In genomic region chr14:76870146-76870545, GRCh38 we compare ENCODE assay signal across 1 cellular context.
TF ChIP-seq lines count a peak whose summit lies in the region.

No MANE protein-coding gene starts in this region.

TF ChIP-seq in Ishikawa, 13 proteins besides CTCF, POLR2A, EP300 and RAD21 (continued from another document):
- TF ChIP-seq, protein P1, sequence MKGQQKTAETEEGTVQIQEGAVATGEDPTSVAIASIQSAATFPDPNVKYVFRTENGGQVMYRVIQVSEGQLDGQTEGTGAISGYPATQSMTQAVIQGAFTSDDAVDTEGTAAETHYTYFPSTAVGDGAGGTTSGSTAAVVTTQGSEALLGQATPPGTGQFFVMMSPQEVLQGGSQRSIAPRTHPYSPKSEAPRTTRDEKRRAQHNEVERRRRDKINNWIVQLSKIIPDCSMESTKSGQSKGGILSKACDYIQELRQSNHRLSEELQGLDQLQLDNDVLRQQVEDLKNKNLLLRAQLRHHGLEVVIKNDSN (IDR thresholded peaks at IDR 0.05) = no peak
- TF ChIP-seq TAF1 (IDR thresholded peaks at IDR 0.05; ENCODE audit: low read depth) = no peak
